8 cellular contexts compared by ENCODE assay signal in the genomic region with DNA sequence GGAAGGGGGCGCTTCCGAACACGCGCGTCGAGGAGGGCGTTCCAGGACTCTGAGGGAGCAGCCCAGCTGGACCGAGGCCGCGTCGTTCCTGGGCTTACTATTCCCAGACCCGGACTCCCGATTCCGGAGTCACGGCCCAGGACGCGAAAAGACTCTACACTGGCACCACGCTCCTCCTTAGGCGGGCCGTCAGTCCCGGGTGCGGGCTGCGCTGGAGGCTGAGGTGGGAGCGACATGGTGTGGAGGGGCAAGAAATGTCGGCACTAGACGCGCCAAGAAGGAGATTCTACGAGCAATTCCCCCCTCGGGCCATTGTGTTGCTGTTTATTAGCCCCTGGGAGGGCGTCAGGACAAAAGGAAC. TPM values are rescaled to one million over a fixed set of nuclear protein-coding genes. Genes with fewer than 3 reads are reported as not detected.
DNase-seq lines count a peak whose midpoint lies in the region; ATAC-seq and TF ChIP-seq lines count a peak whose summit lies in the region.

No MANE protein-coding gene starts in this region.

- H3K27ac Mint-ChIP-seq in stimulated activated naive B cell treated with anti-CD40 and anti-IgM and Interleukin-4, amounts not matched to agents 10 μg/mL and 1 μg/mL and 100 μg/mL, for 72 hours, result no peak overlapping the region

- intact Hi-C loops in adrenal gland (cut with DNase I), result no loop called here

- no peaks in the 10 kb centered on the region for H3K36me3 ChIP-seq in adrenal gland (replicated peaks in 1 of 2)

- H3K36me3 Mint-ChIP-seq in stimulated activated naive B cell treated with anti-CD40 and anti-IgM and Interleukin-4, amounts not matched to agents 10 μg/mL and 1 μg/mL and 100 μg/mL, for 72 hours, result no peaks in the 10 kb centered on the region

- H3K4me3 ChIP-seq in AG04449 (ENCODE audit: low read depth, low read length) (peak overlapping the region; percentile 63), adrenal gland (peak overlapping the region in 3 of 4 donors; percentile 54 to 95 (median 64)), iPS-18c (ENCODE audit: insufficient read depth, low read depth, low read length) (peak overlapping the region; percentile 73)

- CTCF ChIA-PET in AG04449 (lab: Yijun Ruan, JAX), result interaction anchor here (1.5 kb wide), 1 partner anchor 259 kb away, joined by 3 read pairs; no protein-coding TSS in a partner anchor

- POLR2A ChIA-PET in AG04449 (lab: Yijun Ruan, JAX), result no interaction called here

- no peaks in the 10 kb centered on the region for H3K27me3 ChIP-seq in adrenal gland

- DNase-seq in AG04449 (ENCODE audit: low read depth, low spot score) (no peak), adrenal gland (peak; percentile 59 to 69 (median 64)), hepatic stellate cell (ENCODE audit: low spot score) (no peak), DMS153 treated with DMSO at 0.1 percent for 48 hours (lab: John Stamatoyannopoulos, UW; ENCODE audit: unreplicated experiment) (no peak)
- DNase-seq in stimulated activated naive B cell treated with anti-CD40 and anti-IgM and Interleukin-4, amounts not matched to agents 10 μg/mL and 1 μg/mL and 100 μg/mL, for 72 hours, result no peak

- H3K9me3 ChIP-seq in adrenal gland (replicated peaks in 1 of 3) (no peaks in the 10 kb centered on the region), iPS-18c (ENCODE audit: control insufficient read depth, insufficient read depth, low read length) (peaks cover 2% of the 10 kb centered on the region)

- H3K4me1 Mint-ChIP-seq in stimulated activated naive B cell treated with anti-CD40 and anti-IgM and Interleukin-4, amounts not matched to agents 10 μg/mL and 1 μg/mL and 100 μg/mL, for 72 hours, result peaks cover 9 to 20% of the 10 kb centered on the region in 2 donors

- no peaks in the 10 kb centered on the region for H3K9me3 Mint-ChIP-seq in stimulated activated naive B cell treated with anti-CD40 and anti-IgM and Interleukin-4, amounts not matched to agents 10 μg/mL and 1 μg/mL and 100 μg/mL, for 72 hours

- no peak for TF ChIP-seq CTCF in AG04449 (IDR thresholded peaks at IDR 0.05; ENCODE audit: insufficient read depth, low read length, missing control alignments)
- TF ChIP-seq CTCF in adrenal gland (IDR thresholded peaks at IDR 0.05), result no peak

- H3K4me1 ChIP-seq in adrenal gland (replicated peaks in 1 of 2), result peaks cover 4 to 13% of the 10 kb centered on the region in 2 donors

- peaks cover 10 to 18% of the 10 kb centered on the region in 2 donors for H3K27me3 Mint-ChIP-seq in stimulated activated naive B cell treated with anti-CD40 and anti-IgM and Interleukin-4, amounts not matched to agents 10 μg/mL and 1 μg/mL and 100 μg/mL, for 72 hours

- no peak for TF ChIP-seq POLR2A in adrenal gland (IDR thresholded peaks at IDR 0.05)

- peak overlapping the region; percentile 92 to 97 for H3K4me3 Mint-ChIP-seq in stimulated activated naive B cell treated with anti-CD40 and anti-IgM and Interleukin-4, amounts not matched to agents 10 μg/mL and 1 μg/mL and 100 μg/mL, for 72 hours

- ATAC-seq in GM19043 (IDR thresholded peaks at IDR 0.05; ENCODE audit: low read depth, unreplicated experiment) (peak; percentile 16), HG03280 (IDR thresholded peaks at IDR 0.05; ENCODE audit: unreplicated experiment) (peak; percentile 20)
- peak; percentile 27 to 41 for ATAC-seq in stimulated activated naive B cell treated with anti-CD40 and anti-IgM and Interleukin-4, amounts not matched to agents 10 μg/mL and 1 μg/mL and 100 μg/mL, for 72 hours (replicated peaks)

- 0 to 1% (median 0%) methylated on average over 4 to 30 of the region's 30 CpGs for WGBS in adrenal gland, 4 donors

- peak overlapping the region; percentile 1 to 94 (median 88) for H3K27ac ChIP-seq in adrenal gland

RNA-seq across cellular contexts. Expression of a gene that starts 0.6 kb away (rescaled TPM):
- 10 to 100 TPM; 17.1 to 47.4 (median 29.4) TPM for total RNA-seq in adrenal gland
- polyA plus RNA-seq in adrenal gland, result 10 to 100 TPM in 2 of 3 donors, 1 to 10 TPM in 1; 9.8 to 40.5 (median 12.8) TPM

RNA-seq across cellular contexts. Expression of a gene that starts 26.9 kb away (rescaled TPM):
- total RNA-seq in adrenal gland, result 1,000 to 10,000 TPM in 1 of 8 donors, 100 to 1,000 TPM in 7; 166 to 1,205 (median 428) TPM
- polyA plus RNA-seq in adrenal gland, result 1,000 to 10,000 TPM in 1 of 3 donors, 100 to 1,000 TPM in 1, 10 to 100 TPM in 1; 64.5 to 1,762 (median 185) TPM

Comparison
In these comparisons a context has a peak if more than half of its experiments do, and no peak if none do; other contexts are left out.
1. DNase-seq: peak in adrenal gland (7 of 7); none in AG04449 (single experiment), stimulated activated naive B cell treated with anti-CD40 and anti-IgM and Interleukin-4, amounts not matched to agents 10 μg/mL and 1 μg/mL and 100 μg/mL, for 72 hours (single experiment), hepatic stellate cell (single experiment) and DMS153 treated with DMSO at 0.1 percent for 48 hours (single experiment).
2. Peak in every context shown above with its lines, with median percentiles within 50 percentile points of each other: H3K4me3 ChIP-seq and ATAC-seq.